8 cellular contexts compared by ENCODE assay signal in genomic region chr6:113858067-113858604, GRCh38. TPM values are rescaled to one million over a fixed set of nuclear protein-coding genes. Genes with fewer than 3 reads are reported as not detected.
A peak's percentile ranks its signal among the peaks of the same experiment; 100 is the strongest.
DNase-seq lines count a peak whose midpoint lies in the region; TF ChIP-seq lines count a peak whose summit lies in the region.

No MANE protein-coding gene starts in this region.

- peak; percentile 35 for DNase-seq in NCI-H2196 (lab: John Stamatoyannopoulos, UW; ENCODE audit: unreplicated experiment)
- no peak for DNase-seq in NCI-H2196 treated with DMSO at 0.1 percent for 48 hours (lab: John Stamatoyannopoulos, UW; ENCODE audit: unreplicated experiment)
- DNase-seq in NB4 (ENCODE audit: low read depth): peak; percentile 2
- DNase-seq in WERI-Rb-1: peak; percentile 37
- peak; percentile 38 for DNase-seq in germinal center (ENCODE audit: low spot score)
- peak; percentile 96 for DNase-seq in osteoblast (ENCODE audit: insufficient read length, low spot score, missing footprints)
- DNase-seq in DMS153 (lab: John Stamatoyannopoulos, UW): no peak
- DNase-seq in stimulated activated CD4-positive, alpha-beta T cell treated with anti-CD3 and anti-CD28 coated beads, Interleukin-12 subunit alpha, Interleukin-12 subunit beta, amount 100 ng/mL, for 4 hours: no peak

- H3K27ac ChIP-seq in WERI-Rb-1 (peak overlapping the region; percentile 89), osteoblast (ENCODE audit: low read depth, low read length) (peak overlapping the region; percentile 99)

- H3K4me3 ChIP-seq in NB4 (ENCODE audit: low read depth, low read length) (no peak overlapping the region), WERI-Rb-1 (ENCODE audit: low read depth, low read length) (peak overlapping the region; percentile 100), osteoblast (ENCODE audit: insufficient read depth, low read length) (peak overlapping the region; percentile 90)

- H3K27me3 ChIP-seq in WERI-Rb-1 (ENCODE audit: insufficient read depth, low read depth, severe bottlenecking): no peaks in the 10 kb centered on the region
- no peaks in the 10 kb centered on the region for H3K27me3 ChIP-seq in osteoblast (ENCODE audit: insufficient read depth, low read length)

- no peak for TF ChIP-seq POLR2A in NB4 (IDR thresholded peaks at IDR 0.05; ENCODE audit: extremely low read depth, insufficient read length)

- peaks cover 16% of the 10 kb centered on the region for H3K4me1 ChIP-seq in osteoblast (ENCODE audit: insufficient read depth, low read length)

- H4K20me1 ChIP-seq in osteoblast (ENCODE audit: insufficient read depth, low read length): peaks cover 14% of the 10 kb centered on the region

- no peak for TF ChIP-seq CTCF in NB4 (IDR thresholded peaks at IDR 0.05; ENCODE audit: low read depth, low read length)
- no peak for TF ChIP-seq CTCF in WERI-Rb-1 (IDR thresholded peaks at IDR 0.05; ENCODE audit: low read depth, low read length)
- TF ChIP-seq CTCF in osteoblast (IDR thresholded peaks at IDR 0.05; ENCODE audit: extremely low read depth, low read depth, low read length): no peak

- H3K4me2 ChIP-seq in osteoblast (ENCODE audit: insufficient read depth, low read length): peak overlapping the region; percentile 70

- peaks cover 65% of the 10 kb centered on the region for H3K79me2 ChIP-seq in osteoblast (ENCODE audit: insufficient read depth, low read length)

- no peak overlapping the region for H2AFZ ChIP-seq in osteoblast (ENCODE audit: low read length)

- H3K9me3 ChIP-seq in WERI-Rb-1 (ENCODE audit: severe bottlenecking) (no peaks in the 10 kb centered on the region), osteoblast (ENCODE audit: low read depth, low read length) (no peaks in the 10 kb centered on the region)

- H3K36me3 ChIP-seq in WERI-Rb-1: peaks cover 12% of the 10 kb centered on the region
- H3K36me3 ChIP-seq in osteoblast (ENCODE audit: insufficient read depth, low read length): peaks cover 24% of the 10 kb centered on the region

RNA-seq across cellular contexts. Expression of gene MARCKS, which starts 1.0 kb away (rescaled TPM):
- 535 and 570 TPM in 2 replicates for total RNA-seq in osteoblast

Comparison
In these comparisons a context has a peak if more than half of its experiments do, and no peak if none do; other contexts are left out.
1. DNase-seq: peak in NCI-H2196 (single experiment), NB4 (single experiment), WERI-Rb-1 (single experiment), germinal center (single experiment) and osteoblast (single experiment); none in NCI-H2196 treated with DMSO at 0.1 percent for 48 hours (single experiment), DMS153 (single experiment) and stimulated activated CD4-positive, alpha-beta T cell treated with anti-CD3 and anti-CD28 coated beads, Interleukin-12 subunit alpha, Interleukin-12 subunit beta, amount 100 ng/mL, for 4 hours (single experiment).